1 cellular context compared by ENCODE assay signal in genomic region chr22:21712751-21713427, GRCh38.
TF ChIP-seq lines count a peak whose summit lies in the region.

No MANE protein-coding gene starts in this region.

TF ChIP-seq in WTC11, 78 proteins besides CTCF, POLR2A, EP300 and RAD21 (continued from another document):
- TF ChIP-seq USF2 (CRISPR knock-in tag; IDR thresholded peaks at IDR 0.05): no peak
- no peak for TF ChIP-seq ESRRA (CRISPR knock-in tag; IDR thresholded peaks at IDR 0.05; ENCODE audit: borderline replicate concordance)
